Comparison of ENCODE assay signal across 17 cellular contexts in genomic region chr2:165434865-165435500, GRCh38. TPM values are rescaled to one million over a fixed set of nuclear protein-coding genes. Genes with fewer than 3 reads are reported as not detected.
DNase-seq lines count a peak whose midpoint lies in the region; TF ChIP-seq lines count a peak whose summit lies in the region.
"Had no signal": no experiment of that assay in that cellular context is flagged by ENCODE, and none has a peak within 500 bp of the region (broad histone marks: within the 10 kb centered on the region; RNA-seq: fewer than 3 reads in every experiment).

No MANE protein-coding gene starts in this region.

- H3K4me3 ChIP-seq in HUES48 (ENCODE audit: low read depth, low read length) (no peak overlapping the region), hepatocyte (no peak overlapping the region), WERI-Rb-1 (ENCODE audit: low read depth, low read length) (no peak overlapping the region), coronary artery (no peak overlapping the region)
- no peak overlapping the region for H3K4me3 ChIP-seq in CD8-positive, alpha-beta memory T cell (ENCODE audit: low read length)
- H3K4me3 ChIP-seq: K562 had no signal

- H3K9me3 ChIP-seq in HUES48 (ENCODE audit: control insufficient read depth, insufficient read depth, low read length): no peaks in the 10 kb centered on the region
- no peaks in the 10 kb centered on the region for H3K9me3 ChIP-seq in hepatocyte (ENCODE audit: low read depth)
- H3K9me3 ChIP-seq in CD8-positive, alpha-beta memory T cell (ENCODE audit: low read length): no peaks in the 10 kb centered on the region
- H3K9me3 ChIP-seq in WERI-Rb-1 (ENCODE audit: severe bottlenecking): peaks cover 2% of the 10 kb centered on the region
- H3K9me3 ChIP-seq: BE2C had no signal

- no peaks in the 10 kb centered on the region for H3K27me3 Mint-ChIP-seq in osteocyte (ENCODE audit: unreplicated experiment)
- H3K27me3 Mint-ChIP-seq in CD8-positive, alpha-beta memory T cell: peaks cover 0 to 2% of the 10 kb centered on the region in 2 donors
- H3K27me3 Mint-ChIP-seq: CD4-positive, CD25-positive, alpha-beta regulatory T cell had no signal

- H3K4me1 Mint-ChIP-seq in osteocyte (ENCODE audit: unreplicated experiment): peaks cover 4% of the 10 kb centered on the region
- H3K4me1 Mint-ChIP-seq in CD8-positive, alpha-beta memory T cell: no peaks in the 10 kb centered on the region
- H3K4me1 Mint-ChIP-seq: CD4-positive, CD25-positive, alpha-beta regulatory T cell had no signal

- H3K36me3 ChIP-seq in HUES48 (ENCODE audit: control insufficient read depth, insufficient read depth, low read length) (no peaks in the 10 kb centered on the region), hepatocyte (replicated peaks; ENCODE audit: insufficient read depth, low read depth) (no peaks in the 10 kb centered on the region), WERI-Rb-1 (no peaks in the 10 kb centered on the region)
- no peaks in the 10 kb centered on the region for H3K36me3 ChIP-seq in CD8-positive, alpha-beta memory T cell (ENCODE audit: insufficient read depth, low read length)
- H3K36me3 ChIP-seq: BE2C had no signal

- H4K20me1 ChIP-seq in hepatocyte (ENCODE audit: insufficient read depth, poor library complexity, severe bottlenecking): no peaks in the 10 kb centered on the region

- no peaks in the 10 kb centered on the region for H3K9me2 ChIP-seq in hepatocyte (replicated peaks; ENCODE audit: insufficient read depth)

- H3K36me3 Mint-ChIP-seq in osteocyte (ENCODE audit: unreplicated experiment): no peaks in the 10 kb centered on the region
- H3K36me3 Mint-ChIP-seq in CD8-positive, alpha-beta memory T cell: no peaks in the 10 kb centered on the region
- H3K36me3 Mint-ChIP-seq: CD4-positive, CD25-positive, alpha-beta regulatory T cell had no signal

- peak overlapping the region; percentile 60 for H3K27ac ChIP-seq in HUES48 (ENCODE audit: low read depth, low read length)
- peak overlapping the region; percentile 64 for H3K27ac ChIP-seq in hepatocyte
- H3K27ac ChIP-seq in CD8-positive, alpha-beta memory T cell (ENCODE audit: low read depth, low read length): no peak overlapping the region
- H3K27ac ChIP-seq in WERI-Rb-1: no peak overlapping the region
- no peak overlapping the region for H3K27ac ChIP-seq in coronary artery

- no peak for TF ChIP-seq CTCF in hepatocyte (IDR thresholded peaks at IDR 0.05; ENCODE audit: poor library complexity)
- TF ChIP-seq CTCF in osteocyte (IDR thresholded peaks at IDR 0.05): no peak
- TF ChIP-seq CTCF in WERI-Rb-1 (IDR thresholded peaks at IDR 0.05; ENCODE audit: low read depth, low read length): no peak
- no peak for TF ChIP-seq CTCF in coronary artery (IDR thresholded peaks at IDR 0.05)

- H3K4me1 ChIP-seq in HUES48 (ENCODE audit: control insufficient read depth, insufficient read depth, low read length) (peaks cover 52% of the 10 kb centered on the region), hepatocyte (ENCODE audit: insufficient read depth) (peaks cover 8% of the 10 kb centered on the region)
- H3K4me1 ChIP-seq in CD8-positive, alpha-beta memory T cell (ENCODE audit: insufficient read depth, low read length): no peaks in the 10 kb centered on the region
- H3K4me1 ChIP-seq: BE2C had no signal

- H3K4me3 Mint-ChIP-seq in osteocyte (ENCODE audit: unreplicated experiment): no peak overlapping the region
- no peak overlapping the region for H3K4me3 Mint-ChIP-seq in CD8-positive, alpha-beta memory T cell
- H3K4me3 Mint-ChIP-seq: CD4-positive, CD25-positive, alpha-beta regulatory T cell had no signal

- CTCF ChIA-PET in CD8-positive, alpha-beta memory T cell (lab: Charles Lee): no interaction called here

- peak; percentile 3 for DNase-seq in EH (ENCODE audit: low read depth)
- DNase-seq in hepatocyte (ENCODE audit: low spot score): peak; percentile 9
- DNase-seq in retina: peak; percentile 21
- no peak for DNase-seq in osteocyte (ENCODE audit: extremely low spot score, unreplicated experiment)
- no peak for DNase-seq in CD8-positive, alpha-beta memory T cell
- DNase-seq in WERI-Rb-1: no peak
- no peak for DNase-seq in coronary artery (ENCODE audit: low spot score)
- DNase-seq: BE2C; CD4-positive, CD25-positive, alpha-beta regulatory T cell; NCI-H1092 treated with DMSO at 0.1 percent for 48 hours; NCI-H2081; NCI-H510A; NCI-H748 treated with DMSO at 0.1 percent for 48 hours; OCI-M1; Right ventricle myocardium superior had no signal

- no peaks in the 10 kb centered on the region for H3K79me2 ChIP-seq in hepatocyte

- H2AFZ ChIP-seq in hepatocyte: no peak overlapping the region

- H3K9me3 Mint-ChIP-seq in osteocyte (ENCODE audit: unreplicated experiment): no peaks in the 10 kb centered on the region
- no peaks in the 10 kb centered on the region for H3K9me3 Mint-ChIP-seq in CD8-positive, alpha-beta memory T cell
- H3K9me3 Mint-ChIP-seq: CD4-positive, CD25-positive, alpha-beta regulatory T cell had no signal

- POLR2A ChIA-PET in CD8-positive, alpha-beta memory T cell (lab: Charles Lee): no interaction called here

- H3K9ac ChIP-seq in HUES48 (ENCODE audit: low read depth, low read length): no peak overlapping the region

- H3K4me2 ChIP-seq in hepatocyte: peak overlapping the region; percentile 26

- H3K27ac Mint-ChIP-seq in osteocyte (ENCODE audit: unreplicated experiment): no peak overlapping the region
- no peak overlapping the region for H3K27ac Mint-ChIP-seq in CD8-positive, alpha-beta memory T cell
- H3K27ac Mint-ChIP-seq: CD4-positive, CD25-positive, alpha-beta regulatory T cell had no signal

- 10% methylated on average over 1 of the region's 1 CpG for WGBS in hepatocyte (ENCODE audit: low lambda C conversion rate, missing lambda C conversion rate)

- H3K27me3 ChIP-seq in HUES48 (ENCODE audit: control insufficient read depth, insufficient read depth, low read length): no peaks in the 10 kb centered on the region
- no peaks in the 10 kb centered on the region for H3K27me3 ChIP-seq in hepatocyte
- H3K27me3 ChIP-seq in CD8-positive, alpha-beta memory T cell (ENCODE audit: insufficient read depth, low read length, poor library complexity, severe bottlenecking): no peaks in the 10 kb centered on the region
- no peaks in the 10 kb centered on the region for H3K27me3 ChIP-seq in WERI-Rb-1 (ENCODE audit: insufficient read depth, low read depth, severe bottlenecking)
- H3K27me3 ChIP-seq: BE2C had no signal

RNA-seq across cellular contexts. Expression of gene CSRNP3, which starts 34.5 kb away (rescaled TPM):
- 8.1 and 14.0 TPM in 2 replicates for total RNA-seq in hepatocyte
- polyA plus RNA-seq in hepatocyte: 3.0 and 6.9 TPM in 2 replicates
- total RNA-seq in osteocyte: 1.5 and 1.9 TPM in 2 replicates
- total RNA-seq in CD8-positive, alpha-beta memory T cell: not detected
- not detected for polyA plus RNA-seq in CD8-positive, alpha-beta memory T cell
- total RNA-seq: CD4-positive, CD25-positive, alpha-beta regulatory T cell; K562 had no signal
- polyA plus RNA-seq: CD4-positive, CD25-positive, alpha-beta regulatory T cell; K562 had no signal

Comparison
In these comparisons a context has a peak if more than half of its experiments do, and no peak if none do; other contexts are left out.
1. DNase-seq: peak in EH (single experiment), hepatocyte (single experiment) and retina (single experiment); none in osteocyte (single experiment), CD8-positive, alpha-beta memory T cell (0 of 5), WERI-Rb-1 (single experiment) and coronary artery (single experiment).
2. H3K27ac ChIP-seq: peak in HUES48 (single experiment) and hepatocyte (single experiment); none in CD8-positive, alpha-beta memory T cell (single experiment), WERI-Rb-1 (single experiment) and coronary artery (0 of 2).